ENCODE assay signal across 8 cellular contexts in the genomic region with DNA sequence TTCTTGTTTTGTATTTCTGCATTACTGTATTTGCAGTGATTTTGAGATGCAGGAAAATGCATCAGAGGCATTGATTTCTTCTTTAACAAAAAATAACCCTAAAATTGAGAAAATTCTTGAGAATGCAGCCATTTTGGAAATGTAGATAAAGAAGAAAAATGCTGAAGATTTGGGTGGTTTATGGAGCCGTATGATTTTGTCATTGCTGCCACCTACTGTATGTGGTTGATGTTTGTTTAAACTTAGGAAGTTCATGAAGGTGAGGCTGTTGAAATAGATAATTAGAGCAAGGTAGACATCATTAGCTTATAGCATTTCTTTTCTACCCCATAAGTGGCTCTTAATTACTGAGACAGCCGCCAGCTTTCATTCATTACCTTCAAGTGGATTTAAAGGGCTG.
A peak's percentile ranks its signal among the peaks of the same experiment; 100 is the strongest.
DNase-seq lines count a peak whose midpoint lies in the region; ATAC-seq and TF ChIP-seq lines count a peak whose summit lies in the region.

No MANE protein-coding gene starts in this region.

- H3K9me3 Mint-ChIP-seq in Caco-2 (ENCODE audit: unreplicated experiment), result no peaks in the 10 kb centered on the region

- peaks cover 21% of the 10 kb centered on the region for H3K4me1 Mint-ChIP-seq in Caco-2 (ENCODE audit: low read depth, unreplicated experiment)

- no peaks in the 10 kb centered on the region for H3K36me3 Mint-ChIP-seq in Caco-2 (ENCODE audit: insufficient read depth, unreplicated experiment)

- H3K27ac Mint-ChIP-seq in Caco-2 (ENCODE audit: unreplicated experiment), result no peak overlapping the region

- H3K4me3 ChIP-seq in Caco-2 (ENCODE audit: low read depth, low read length), result no peak overlapping the region
- no peak overlapping the region for H3K4me3 ChIP-seq in foreskin fibroblast (ENCODE audit: low read depth in 1 of 2, low read length in 2 of 2)
- no peak overlapping the region for H3K4me3 ChIP-seq in vagina

- peaks cover 4% of the 10 kb centered on the region for H3K36me3 ChIP-seq in Caco-2 (ENCODE audit: control insufficient read depth, insufficient read depth, low read length)
- peaks cover 0 to 18% of the 10 kb centered on the region in 2 donors for H3K36me3 ChIP-seq in vagina

- peak; percentile 47 for ATAC-seq in HG03378 (IDR thresholded peaks at IDR 0.05; ENCODE audit: unreplicated experiment)
- no peak for ATAC-seq in GM21529 (IDR thresholded peaks at IDR 0.05; ENCODE audit: unreplicated experiment)

- H3K27me3 ChIP-seq in Caco-2 (replicated peaks; ENCODE audit: control insufficient read depth, insufficient read depth, low read length), result no peaks in the 10 kb centered on the region
- no peaks in the 10 kb centered on the region for H3K27me3 ChIP-seq in vagina

- H3K9me3 ChIP-seq in Caco-2 (no peaks in the 10 kb centered on the region), vagina (no peaks in the 10 kb centered on the region)

- CTCF ChIA-PET in Caco-2 (lab: Charles Lee), result interaction anchor here (1.0 kb wide), 1 partner anchor 22 kb away, joined by 3 read pairs; no protein-coding TSS in a partner anchor

- POLR2A ChIA-PET in Caco-2 (lab: Charles Lee), result interaction anchor here (0.7 kb wide), 2 partner anchors 23 to 183 kb away, joined by 3 read pairs; no protein-coding TSS in a partner anchor

- no TSS peak for BruUV-seq in Caco-2 (replicated peaks; lab: Mats Ljungman, UMichigan)

- intact Hi-C loops in Caco-2 (cut with micrococcal nuclease; ENCODE audit: unreplicated experiment) (no loop called here), vagina (cut with DNase I) (no loop called here)

- DNase-seq in Caco-2 (peak in 1 of 2 experiments; percentile 14), RPMI7951 (ENCODE audit: low read depth) (peak; percentile 11), foreskin fibroblast (peak; percentile 15 to 58), vagina (ENCODE audit: extremely low spot score in 2 of 2) (no peak), GOT3 (lab: John Stamatoyannopoulos, UW) (no peak)
- DNase-seq in stimulated activated CD4-positive, alpha-beta T cell treated with anti-CD3 and anti-CD28 coated beads, Interleukin-12 subunit alpha, Interleukin-12 subunit beta, amount 100 ng/mL, for 4 hours, result no peak

- H3K4me1 ChIP-seq in Caco-2 (no peaks in the 10 kb centered on the region), vagina (peaks cover 12% of the 10 kb centered on the region)

- no peaks in the 10 kb centered on the region for H3K27me3 Mint-ChIP-seq in Caco-2 (ENCODE audit: insufficient read depth, unreplicated experiment)

- no peak overlapping the region for H3K4me3 Mint-ChIP-seq in Caco-2 (ENCODE audit: unreplicated experiment)

- no peak overlapping the region for H3K27ac ChIP-seq in vagina

- peak; percentile 17 to 29 for TF ChIP-seq CTCF in Caco-2 (IDR thresholded peaks at IDR 0.05; ENCODE audit: insufficient read depth in 1 of 2, low read depth in 1 of 2, low read length in 1 of 2, severe bottlenecking in 1 of 2, unreplicated experiment in 1 of 2)
- TF ChIP-seq CTCF in foreskin fibroblast (IDR thresholded peaks at IDR 0.05; ENCODE audit: low read depth, low read length), result peak; percentile 21
- peak in 2 of 3 experiments; percentile 7 to 15 for TF ChIP-seq CTCF in vagina (IDR thresholded peaks at IDR 0.05)

- TF ChIP-seq POLR2A in vagina (IDR thresholded peaks at IDR 0.05), result no peak

Comparison
In these comparisons a context has a peak if more than half of its experiments do, and no peak if none do; other contexts are left out.
1. DNase-seq: peak in RPMI7951 (single experiment) and foreskin fibroblast (2 of 2); none in vagina (0 of 2), GOT3 (single experiment) and stimulated activated CD4-positive, alpha-beta T cell treated with anti-CD3 and anti-CD28 coated beads, Interleukin-12 subunit alpha, Interleukin-12 subunit beta, amount 100 ng/mL, for 4 hours (single experiment).
2. Peak in every context shown above with its lines, with median percentiles within 50 percentile points of each other: CTCF ChIP-seq.